In genomic region chr14:23518716-23519115, GRCh38 we compare ENCODE assay signal across 15 cellular contexts. TPM values are rescaled to one million over a fixed set of nuclear protein-coding genes. Genes with fewer than 3 reads are reported as not detected.
DNase-seq lines count a peak whose midpoint lies in the region; ATAC-seq and TF ChIP-seq lines count a peak whose summit lies in the region.
"Had no signal": no experiment of that assay in that cellular context is flagged by ENCODE, and none has a peak within 500 bp of the region (broad histone marks: within the 10 kb centered on the region; RNA-seq: fewer than 3 reads in every experiment).

No MANE protein-coding gene starts in this region.

- WGBS in thyroid gland, 2 donors, result 59 to 66% methylated on average over 4 of the region's 4 CpGs

- POLR2A ChIA-PET in HEK293 (lab: Yijun Ruan, JAX), result no interaction called here

- H3K36me3 ChIP-seq in HEK293 (ENCODE audit: control insufficient read depth in 2 of 2, insufficient read depth in 1 of 2, low read length in 2 of 2), result no peaks in the 10 kb centered on the region
- no peaks in the 10 kb centered on the region for H3K36me3 ChIP-seq in thyroid gland
- H3K36me3 ChIP-seq in gastrocnemius medialis, result no peaks in the 10 kb centered on the region

- TF ChIP-seq POLR2A in thyroid gland (IDR thresholded peaks at IDR 0.05) (no peak), gastrocnemius medialis (IDR thresholded peaks at IDR 0.05) (no peak)

- ATAC-seq in gastrocnemius medialis, result no peak
- ATAC-seq in Right ventricle myocardium superior (ENCODE audit: poor library complexity), result no peak
- ATAC-seq: Panc1, Right ventricle myocardium inferior had no signal

- TF ChIP-seq CTCF in HEK293 (tag by site-specific recombination; IDR thresholded peaks at IDR 0.05), result no peak
- no peak for TF ChIP-seq CTCF in thyroid gland (IDR thresholded peaks at IDR 0.05)
- TF ChIP-seq CTCF in gastrocnemius medialis (IDR thresholded peaks at IDR 0.05 in 4 of 5, conservative IDR thresholded peaks at IDR 0.05 in 1 of 5), result no peak

- H3K9me3 ChIP-seq in HEK293 (ENCODE audit: control insufficient read depth, insufficient read depth, low read depth, low read length) (no peaks in the 10 kb centered on the region), thyroid gland (no peaks in the 10 kb centered on the region), gastrocnemius medialis (no peaks in the 10 kb centered on the region)
- H3K9me3 ChIP-seq: BLaER1, SK-N-SH had no signal

- DNase-seq in cerebellar cortex (ENCODE audit: low spot score) (peak; percentile 82), left kidney (ENCODE audit: low read depth, low spot score) (peak; percentile 65), thyroid gland (peak; percentile 10 to 34), gastrocnemius medialis (no peak), DMS114 treated with DMSO at 0.1 percent for 48 hours (lab: John Stamatoyannopoulos, UW; ENCODE audit: unreplicated experiment) (no peak), Right ventricle myocardium superior (no peak)
- DNase-seq: HCEC 1CT, KG1, NCI-H1048, NCI-H2107, SK-N-SH had no signal

- no peaks in the 10 kb centered on the region for H3K27me3 ChIP-seq in thyroid gland
- no peaks in the 10 kb centered on the region for H3K27me3 ChIP-seq in gastrocnemius medialis
- H3K27me3 ChIP-seq: BLaER1 had no signal

- H3K4me3 ChIP-seq in HEK293 (ENCODE audit: low read depth, low read length) (no peak overlapping the region), thyroid gland (replicated peaks in 1 of 3) (no peak overlapping the region), gastrocnemius medialis (no peak overlapping the region)
- H3K4me3 ChIP-seq: BLaER1 had no signal

- H3K27ac ChIP-seq in HEK293 (ENCODE audit: extremely low read depth, low read depth, low read length) (no peak overlapping the region), thyroid gland (no peak overlapping the region), gastrocnemius medialis (no peak overlapping the region)
- H3K27ac ChIP-seq: BLaER1 had no signal

- CTCF ChIA-PET in HEK293 (lab: Yijun Ruan, JAX), result no interaction called here

- H3K4me1 ChIP-seq in HEK293 (ENCODE audit: control insufficient read depth, insufficient read depth, low read length) (no peaks in the 10 kb centered on the region), thyroid gland (peaks cover 5 to 7% of the 10 kb centered on the region in 2 donors), gastrocnemius medialis (peaks cover 0 to 4% of the 10 kb centered on the region in 2 donors)

- in situ Hi-C loops in gastrocnemius medialis (cut with MboI; ENCODE audit: low sequenced_read_pairs in 4 of 4), result no loop called here

- intact Hi-C loops in thyroid gland (cut with DNase I), result no loop called here
- intact Hi-C loops in gastrocnemius medialis (cut with DNase I; ENCODE audit: low total_unique reads), result no loop called here
- intact Hi-C loops in Right ventricle myocardium superior (cut with DNase I), result no loop called here

TF ChIP-seq in HEK293, 187 proteins besides CTCF, POLR2A, EP300 and RAD21:
- TF ChIP-seq ZIC2 (tag by site-specific recombination; IDR thresholded peaks at IDR 0.05) (0 out of 2 replicates have a peak, but pooled peaks have one; percentile 9), KLF1 (tag by site-specific recombination; IDR thresholded peaks at IDR 0.05) (no peak)

RNA-seq across cellular contexts. Expression of gene ZFHX2, which starts 32.8 kb away (rescaled TPM):
- total RNA-seq in thyroid gland, result 1 to 10 TPM in 3 of 4 donors, under 1 TPM in 1; 0.46 to 2.3 (median 1.4) TPM
- total RNA-seq in gastrocnemius medialis, result under 1 TPM in 3 of 4 donors, not detected in 1; 0.23 to 0.44 (median 0.41) TPM
- 0.97 TPM for total RNA-seq in Right ventricle myocardium superior

RNA-seq across cellular contexts. Expression of gene THTPA, which starts 37.4 kb away (rescaled TPM):
- total RNA-seq in thyroid gland (10 to 100 TPM; 15.3 to 48.1 (median 28.3) TPM), gastrocnemius medialis (10 to 100 TPM; 13.2 to 32.9 (median 21.4) TPM), Right ventricle myocardium superior (15.4 TPM)

RNA-seq across cellular contexts. Expression of gene AP1G2, which starts 48.9 kb away (rescaled TPM):
- 100 to 1,000 TPM in 3 of 4 donors, 10 to 100 TPM in 1; 71.6 to 128 (median 114) TPM for total RNA-seq in thyroid gland
- total RNA-seq in gastrocnemius medialis, result 10 to 100 TPM in 1 of 4 donors, 1 to 10 TPM in 3; 1.5 to 31.5 (median 7.8) TPM
- 10.7 TPM for total RNA-seq in Right ventricle myocardium superior

RNA-seq across cellular contexts. Expression of gene NGDN, which starts 49.2 kb away (rescaled TPM):
- 10 to 100 TPM; 31.3 to 51.1 (median 39.7) TPM for total RNA-seq in thyroid gland
- 10 to 100 TPM; 27.9 to 41.9 (median 36.1) TPM for total RNA-seq in gastrocnemius medialis
- total RNA-seq in Right ventricle myocardium superior, result 17.0 TPM

RNA-seq across cellular contexts. Expression of gene JPH4, which starts 59.9 kb away (rescaled TPM):
- total RNA-seq in thyroid gland, result under 1 TPM in 3 of 4 donors, not detected in 1; 0.11 to 0.54 (median 0.27) TPM
- total RNA-seq in gastrocnemius medialis, result under 1 TPM in 1 of 4 donors, not detected in 3; 0.09 TPM
- total RNA-seq in Right ventricle myocardium superior, result 0.13 TPM

Comparison
In these comparisons a context has a peak if more than half of its experiments do, and no peak if none do; other contexts are left out.
1. DNase-seq: peak in cerebellar cortex (single experiment), left kidney (single experiment) and thyroid gland (2 of 2); none in gastrocnemius medialis (0 of 2), DMS114 treated with DMSO at 0.1 percent for 48 hours (single experiment) and Right ventricle myocardium superior (single experiment).